Comparison of ENCODE assay signal across 2 cellular contexts in genomic region chr6:73579851-73580246, GRCh38.
TF ChIP-seq lines count a peak whose summit lies in the region.

No MANE protein-coding gene starts in this region.

TF ChIP-seq in HEK293, 187 proteins besides CTCF, POLR2A, EP300 and RAD21 (continued from another document):
- no peak for TF ChIP-seq ZSCAN18 (tag by site-specific recombination; IDR thresholded peaks at IDR 0.05)
- no peak for TF ChIP-seq ZFHX2 (tag by site-specific recombination; conservative IDR thresholded peaks at IDR 0.05)
- TF ChIP-seq, protein P1, sequence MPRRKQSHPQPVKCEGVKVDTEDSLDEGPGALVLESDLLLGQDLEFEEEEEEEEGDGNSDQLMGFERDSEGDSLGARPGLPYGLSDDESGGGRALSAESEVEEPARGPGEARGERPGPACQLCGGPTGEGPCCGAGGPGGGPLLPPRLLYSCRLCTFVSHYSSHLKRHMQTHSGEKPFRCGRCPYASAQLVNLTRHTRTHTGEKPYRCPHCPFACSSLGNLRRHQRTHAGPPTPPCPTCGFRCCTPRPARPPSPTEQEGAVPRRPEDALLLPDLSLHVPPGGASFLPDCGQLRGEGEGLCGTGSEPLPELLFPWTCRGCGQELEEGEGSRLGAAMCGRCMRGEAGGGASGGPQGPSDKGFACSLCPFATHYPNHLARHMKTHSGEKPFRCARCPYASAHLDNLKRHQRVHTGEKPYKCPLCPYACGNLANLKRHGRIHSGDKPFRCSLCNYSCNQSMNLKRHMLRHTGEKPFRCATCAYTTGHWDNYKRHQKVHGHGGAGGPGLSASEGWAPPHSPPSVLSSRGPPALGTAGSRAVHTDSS (tag by site-specific recombination; IDR thresholded peaks at IDR 0.05): no peak

TF ChIP-seq in HepG2, 621 proteins besides CTCF, POLR2A, EP300 and RAD21 (continued from another document and continues in another):
- TF ChIP-seq, protein P2, sequence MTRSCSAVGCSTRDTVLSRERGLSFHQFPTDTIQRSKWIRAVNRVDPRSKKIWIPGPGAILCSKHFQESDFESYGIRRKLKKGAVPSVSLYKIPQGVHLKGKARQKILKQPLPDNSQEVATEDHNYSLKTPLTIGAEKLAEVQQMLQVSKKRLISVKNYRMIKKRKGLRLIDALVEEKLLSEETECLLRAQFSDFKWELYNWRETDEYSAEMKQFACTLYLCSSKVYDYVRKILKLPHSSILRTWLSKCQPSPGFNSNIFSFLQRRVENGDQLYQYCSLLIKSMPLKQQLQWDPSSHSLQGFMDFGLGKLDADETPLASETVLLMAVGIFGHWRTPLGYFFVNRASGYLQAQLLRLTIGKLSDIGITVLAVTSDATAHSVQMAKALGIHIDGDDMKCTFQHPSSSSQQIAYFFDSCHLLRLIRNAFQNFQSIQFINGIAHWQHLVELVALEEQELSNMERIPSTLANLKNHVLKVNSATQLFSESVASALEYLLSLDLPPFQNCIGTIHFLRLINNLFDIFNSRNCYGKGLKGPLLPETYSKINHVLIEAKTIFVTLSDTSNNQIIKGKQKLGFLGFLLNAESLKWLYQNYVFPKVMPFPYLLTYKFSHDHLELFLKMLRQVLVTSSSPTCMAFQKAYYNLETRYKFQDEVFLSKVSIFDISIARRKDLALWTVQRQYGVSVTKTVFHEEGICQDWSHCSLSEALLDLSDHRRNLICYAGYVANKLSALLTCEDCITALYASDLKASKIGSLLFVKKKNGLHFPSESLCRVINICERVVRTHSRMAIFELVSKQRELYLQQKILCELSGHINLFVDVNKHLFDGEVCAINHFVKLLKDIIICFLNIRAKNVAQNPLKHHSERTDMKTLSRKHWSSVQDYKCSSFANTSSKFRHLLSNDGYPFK (CRISPR knock-in tag; IDR thresholded peaks at IDR 0.05; ENCODE audit: borderline replicate concordance): no peak
- TF ChIP-seq CCAR2 (optimal IDR thresholded peaks at IDR 0.05; ENCODE audit: low read depth, low read length) (no peak), GABPA (IDR thresholded peaks at IDR 0.05; ENCODE audit: low read depth, low read length) (no peak), GABPA (CRISPR knock-in tag; IDR thresholded peaks at IDR 0.05; ENCODE audit: low read depth) (peak; percentile 38; the same call in 1 of the 2 replicates), ZNF232 (CRISPR knock-in tag; IDR thresholded peaks at IDR 0.05; ENCODE audit: borderline replicate concordance) (0 out of 2 replicates have a peak, but pooled peaks have one; percentile 4), ZNF263 (CRISPR knock-in tag; IDR thresholded peaks at IDR 0.05) (0 out of 2 replicates have a peak, but pooled peaks have one; percentile 6), TCF7 (IDR thresholded peaks at IDR 0.05; ENCODE audit: low read depth) (0 out of 2 replicates have a peak, but pooled peaks have one; percentile 4), SATB2 (CRISPR knock-in tag; IDR thresholded peaks at IDR 0.05) (0 out of 2 replicates have a peak, but pooled peaks have one; percentile 24), MYNN (CRISPR knock-in tag; IDR thresholded peaks at IDR 0.05; ENCODE audit: low read depth) (no peak), ZHX2 (IDR thresholded peaks at IDR 0.05; ENCODE audit: low read depth) (no peak), ZHX2 (CRISPR knock-in tag; IDR thresholded peaks at IDR 0.05; ENCODE audit: borderline replicate concordance) (0 out of 2 replicates have a peak, but pooled peaks have one; percentile 62), PPARG (CRISPR knock-in tag; conservative IDR thresholded peaks at IDR 0.05) (no peak), TFDP2 (CRISPR knock-in tag; IDR thresholded peaks at IDR 0.05) (0 out of 2 replicates have a peak, but pooled peaks have one; percentile 13), ZNF121 (CRISPR knock-in tag; IDR thresholded peaks at IDR 0.05) (no peak), ZFY (CRISPR knock-in tag; IDR thresholded peaks at IDR 0.05) (peak; percentile 23; the same call in 1 of the 2 replicates), BCL6 (CRISPR knock-in tag; IDR thresholded peaks at IDR 0.05) (peak; percentile 86), ZNF430 (CRISPR knock-in tag; IDR thresholded peaks at IDR 0.05) (peak; percentile 67; the same call in 1 of the 2 replicates), HNF4A (CRISPR knock-in tag; IDR thresholded peaks at IDR 0.05) (peak; percentile 14; the same call in 1 of the 2 replicates), GTF2F1 (IDR thresholded peaks at IDR 0.05; ENCODE audit: low read length) (no peak; the same call in 1 of the 2 replicates), ZNF605 (CRISPR knock-in tag; IDR thresholded peaks at IDR 0.05) (peak; percentile 13; the same call in 1 of the 2 replicates), THAP8 (CRISPR knock-in tag; IDR thresholded peaks at IDR 0.05; ENCODE audit: borderline replicate concordance) (0 out of 2 replicates have a peak, but pooled peaks have one; percentile 36), SP4 (CRISPR knock-in tag; IDR thresholded peaks at IDR 0.05) (0 out of 2 replicates have a peak, but pooled peaks have one; percentile 22), NKX3-1 (CRISPR knock-in tag; IDR thresholded peaks at IDR 0.05) (0 out of 2 replicates have a peak, but pooled peaks have one; percentile 29), ZBTB43 (CRISPR knock-in tag; conservative IDR thresholded peaks at IDR 0.05) (0 out of 2 replicates have a peak, but pooled peaks have one; percentile 3)
- TF ChIP-seq, protein P3, sequence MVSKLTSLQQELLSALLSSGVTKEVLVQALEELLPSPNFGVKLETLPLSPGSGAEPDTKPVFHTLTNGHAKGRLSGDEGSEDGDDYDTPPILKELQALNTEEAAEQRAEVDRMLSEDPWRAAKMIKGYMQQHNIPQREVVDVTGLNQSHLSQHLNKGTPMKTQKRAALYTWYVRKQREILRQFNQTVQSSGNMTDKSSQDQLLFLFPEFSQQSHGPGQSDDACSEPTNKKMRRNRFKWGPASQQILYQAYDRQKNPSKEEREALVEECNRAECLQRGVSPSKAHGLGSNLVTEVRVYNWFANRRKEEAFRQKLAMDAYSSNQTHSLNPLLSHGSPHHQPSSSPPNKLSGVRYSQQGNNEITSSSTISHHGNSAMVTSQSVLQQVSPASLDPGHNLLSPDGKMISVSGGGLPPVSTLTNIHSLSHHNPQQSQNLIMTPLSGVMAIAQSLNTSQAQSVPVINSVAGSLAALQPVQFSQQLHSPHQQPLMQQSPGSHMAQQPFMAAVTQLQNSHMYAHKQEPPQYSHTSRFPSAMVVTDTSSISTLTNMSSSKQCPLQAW (CRISPR knock-in tag; IDR thresholded peaks at IDR 0.05): 0 out of 2 replicates have a peak, but pooled peaks have one; percentile 7
- TF ChIP-seq, protein P4, sequence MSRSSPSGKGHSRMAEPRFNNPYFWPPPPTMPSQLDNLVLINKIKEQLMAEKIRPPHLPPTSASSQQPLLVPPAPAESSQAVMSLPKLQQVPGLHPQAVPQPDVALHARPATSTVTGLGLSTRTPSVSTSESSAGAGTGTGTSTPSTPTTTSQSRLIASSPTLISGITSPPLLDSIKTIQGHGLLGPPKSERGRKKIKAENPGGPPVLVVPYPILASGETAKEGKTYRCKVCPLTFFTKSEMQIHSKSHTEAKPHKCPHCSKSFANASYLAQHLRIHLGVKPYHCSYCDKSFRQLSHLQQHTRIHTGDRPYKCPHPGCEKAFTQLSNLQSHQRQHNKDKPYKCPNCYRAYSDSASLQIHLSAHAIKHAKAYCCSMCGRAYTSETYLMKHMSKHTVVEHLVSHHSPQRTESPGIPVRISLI (CRISPR knock-in tag; IDR thresholded peaks at IDR 0.05; ENCODE audit: borderline replicate concordance): peak; percentile 87; the same call in 1 of the 2 replicates
- TF ChIP-seq, protein P5, sequence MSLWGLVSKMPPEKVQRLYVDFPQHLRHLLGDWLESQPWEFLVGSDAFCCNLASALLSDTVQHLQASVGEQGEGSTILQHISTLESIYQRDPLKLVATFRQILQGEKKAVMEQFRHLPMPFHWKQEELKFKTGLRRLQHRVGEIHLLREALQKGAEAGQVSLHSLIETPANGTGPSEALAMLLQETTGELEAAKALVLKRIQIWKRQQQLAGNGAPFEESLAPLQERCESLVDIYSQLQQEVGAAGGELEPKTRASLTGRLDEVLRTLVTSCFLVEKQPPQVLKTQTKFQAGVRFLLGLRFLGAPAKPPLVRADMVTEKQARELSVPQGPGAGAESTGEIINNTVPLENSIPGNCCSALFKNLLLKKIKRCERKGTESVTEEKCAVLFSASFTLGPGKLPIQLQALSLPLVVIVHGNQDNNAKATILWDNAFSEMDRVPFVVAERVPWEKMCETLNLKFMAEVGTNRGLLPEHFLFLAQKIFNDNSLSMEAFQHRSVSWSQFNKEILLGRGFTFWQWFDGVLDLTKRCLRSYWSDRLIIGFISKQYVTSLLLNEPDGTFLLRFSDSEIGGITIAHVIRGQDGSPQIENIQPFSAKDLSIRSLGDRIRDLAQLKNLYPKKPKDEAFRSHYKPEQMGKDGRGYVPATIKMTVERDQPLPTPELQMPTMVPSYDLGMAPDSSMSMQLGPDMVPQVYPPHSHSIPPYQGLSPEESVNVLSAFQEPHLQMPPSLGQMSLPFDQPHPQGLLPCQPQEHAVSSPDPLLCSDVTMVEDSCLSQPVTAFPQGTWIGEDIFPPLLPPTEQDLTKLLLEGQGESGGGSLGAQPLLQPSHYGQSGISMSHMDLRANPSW (CRISPR knock-in tag; IDR thresholded peaks at IDR 0.05; ENCODE audit: borderline replicate concordance): 0 out of 2 replicates have a peak, but pooled peaks have one; percentile 13
- TF ChIP-seq, protein P6, sequence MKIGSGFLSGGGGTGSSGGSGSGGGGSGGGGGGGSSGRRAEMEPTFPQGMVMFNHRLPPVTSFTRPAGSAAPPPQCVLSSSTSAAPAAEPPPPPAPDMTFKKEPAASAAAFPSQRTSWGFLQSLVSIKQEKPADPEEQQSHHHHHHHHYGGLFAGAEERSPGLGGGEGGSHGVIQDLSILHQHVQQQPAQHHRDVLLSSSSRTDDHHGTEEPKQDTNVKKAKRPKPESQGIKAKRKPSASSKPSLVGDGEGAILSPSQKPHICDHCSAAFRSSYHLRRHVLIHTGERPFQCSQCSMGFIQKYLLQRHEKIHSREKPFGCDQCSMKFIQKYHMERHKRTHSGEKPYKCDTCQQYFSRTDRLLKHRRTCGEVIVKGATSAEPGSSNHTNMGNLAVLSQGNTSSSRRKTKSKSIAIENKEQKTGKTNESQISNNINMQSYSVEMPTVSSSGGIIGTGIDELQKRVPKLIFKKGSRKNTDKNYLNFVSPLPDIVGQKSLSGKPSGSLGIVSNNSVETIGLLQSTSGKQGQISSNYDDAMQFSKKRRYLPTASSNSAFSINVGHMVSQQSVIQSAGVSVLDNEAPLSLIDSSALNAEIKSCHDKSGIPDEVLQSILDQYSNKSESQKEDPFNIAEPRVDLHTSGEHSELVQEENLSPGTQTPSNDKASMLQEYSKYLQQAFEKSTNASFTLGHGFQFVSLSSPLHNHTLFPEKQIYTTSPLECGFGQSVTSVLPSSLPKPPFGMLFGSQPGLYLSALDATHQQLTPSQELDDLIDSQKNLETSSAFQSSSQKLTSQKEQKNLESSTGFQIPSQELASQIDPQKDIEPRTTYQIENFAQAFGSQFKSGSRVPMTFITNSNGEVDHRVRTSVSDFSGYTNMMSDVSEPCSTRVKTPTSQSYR (CRISPR knock-in tag; IDR thresholded peaks at IDR 0.05; ENCODE audit: borderline replicate concordance): peak; percentile 58
